ENCODE assay signal across 2 cellular contexts in the genomic region with DNA sequence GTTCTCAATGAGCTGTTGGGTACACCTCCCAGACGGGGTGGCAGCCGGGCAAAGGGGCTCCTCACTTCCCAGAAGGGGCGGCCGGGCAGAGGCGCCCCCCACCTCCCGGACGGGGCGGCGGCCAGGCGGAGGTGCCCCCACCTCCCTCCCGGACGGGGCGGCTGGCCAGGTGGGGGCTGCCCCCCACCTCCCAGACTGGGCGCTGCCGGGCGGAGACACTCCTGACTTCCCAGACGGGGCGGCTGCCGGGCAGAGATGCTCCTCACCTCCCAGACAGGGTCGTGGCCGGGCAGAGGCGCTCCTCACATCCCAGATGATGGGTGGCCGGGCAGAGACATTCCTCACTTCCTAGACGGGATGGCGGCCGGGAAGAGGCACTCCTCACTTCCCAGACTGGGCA. TPM values are rescaled to one million over a fixed set of nuclear protein-coding genes. Genes with fewer than 3 reads are reported as not detected.
"Had no signal": no experiment of that assay in that cellular context is flagged by ENCODE, and none has a peak within 500 bp of the region (broad histone marks: within the 10 kb centered on the region; RNA-seq: fewer than 3 reads in every experiment).

No MANE protein-coding gene starts in this region.

RNA-seq across cellular contexts. Expression of a gene that starts 29.6 kb away (rescaled TPM):
- total RNA-seq: M059J, MCF 10A had no signal
